ENCODE assay signal across 8 cellular contexts in genomic region chr3:119463171-119464169, GRCh38. TPM values are rescaled to one million over a fixed set of nuclear protein-coding genes. Genes with fewer than 3 reads are reported as not detected.
DNase-seq lines count a peak whose midpoint lies in the region; TF ChIP-seq lines count a peak whose summit lies in the region.

Gene TMEM39A (minus strand): TSS chr3:119463615. CDS start chr3:119462074, 1,541 bp downstream.

- DNase-seq in GM03348 (ENCODE audit: low spot score) (peak; percentile 100), HFF-Myc (ENCODE audit: extremely low read depth, low read depth) (peak; percentile 91), NAMALWA (ENCODE audit: low spot score) (peak; percentile 98), SK-N-DZ (ENCODE audit: low spot score) (peak; percentile 98), foreskin melanocyte (peak; percentile 96)
- peak; percentile 98 for DNase-seq in activated naive CD4-positive, alpha-beta T cell treated with anti-CD3 and anti-CD28 coated beads for 36 hours

- no peaks in the 10 kb centered on the region for H3K9me3 ChIP-seq in neuron (ENCODE audit: low read length)
- H3K9me3 ChIP-seq in subcutaneous abdominal adipose tissue (ENCODE audit: control insufficient read depth in 5 of 5, low read length in 5 of 5), result no peaks in the 10 kb centered on the region

- peak within 1 kb of the TSS; percentile 51 for H3K27ac ChIP-seq in subcutaneous abdominal adipose tissue (ENCODE audit: low read depth, low read length)

- H3K4me3 ChIP-seq in HFF-Myc (replicated peaks; ENCODE audit: low read depth, low read length) (peak within 1 kb of the TSS; percentile 88), neuron (ENCODE audit: low read length) (peak within 1 kb of the TSS; percentile 75), subcutaneous abdominal adipose tissue (ENCODE audit: low read depth in 1 of 5, low read length in 5 of 5) (peak within 1 kb of the TSS; percentile 90 to 100 (median 99))

- H3K4me1 ChIP-seq in neuron (ENCODE audit: insufficient read depth, low read length) (peaks cover 23% of the 10 kb centered on the region), subcutaneous abdominal adipose tissue (ENCODE audit: control insufficient read depth in 5 of 5, insufficient read depth in 5 of 5, low read length in 5 of 5) (peaks cover 0 to 31% (median 27%) of the 10 kb centered on the region in 5 donors)

- H3K9ac ChIP-seq in subcutaneous abdominal adipose tissue (ENCODE audit: low read length in 5 of 5), result peak within 1 kb of the TSS; percentile 32 to 99 (median 94)

- intact Hi-C loops in activated naive CD4-positive, alpha-beta T cell treated with anti-CD3 and anti-CD28 coated beads for 36 hours (cut with micrococcal nuclease), result loop anchor here (1.0 to 10.0 kb wide), 14 partner anchors 35 to 1281 kb away; partner anchors contain the start of genes ADPRH, ARHGAP31, B4GALT4 and CD80

- H2AFZ ChIP-seq in neuron (ENCODE audit: low read depth, low read length), result peak within 1 kb of the TSS; percentile 52

- H3K4me3 Mint-ChIP-seq in activated naive CD4-positive, alpha-beta T cell treated with anti-CD3 and anti-CD28 coated beads for 36 hours, result peak within 1 kb of the TSS; percentile 96

- H3K36me3 Mint-ChIP-seq in activated naive CD4-positive, alpha-beta T cell treated with anti-CD3 and anti-CD28 coated beads for 36 hours (ENCODE audit: low read depth), result peaks cover 17% of the 10 kb centered on the region

- no peaks in the 10 kb centered on the region for H3K27me3 Mint-ChIP-seq in activated naive CD4-positive, alpha-beta T cell treated with anti-CD3 and anti-CD28 coated beads for 36 hours (ENCODE audit: low read depth)

- peaks cover 32% of the 10 kb centered on the region for H3K4me1 Mint-ChIP-seq in activated naive CD4-positive, alpha-beta T cell treated with anti-CD3 and anti-CD28 coated beads for 36 hours (ENCODE audit: low read depth)

- H3K27me3 ChIP-seq in neuron (ENCODE audit: insufficient read depth, low read length) (no peaks in the 10 kb centered on the region), subcutaneous abdominal adipose tissue (ENCODE audit: control insufficient read depth in 5 of 5, insufficient read depth in 4 of 5, low read length in 5 of 5) (no peaks in the 10 kb centered on the region)

- peak within 1 kb of the TSS; percentile 90 for H3K27ac Mint-ChIP-seq in activated naive CD4-positive, alpha-beta T cell treated with anti-CD3 and anti-CD28 coated beads for 36 hours

- peaks cover 30% of the 10 kb centered on the region for H3K36me3 ChIP-seq in neuron (ENCODE audit: insufficient read depth, low read length)
- H3K36me3 ChIP-seq in subcutaneous abdominal adipose tissue (ENCODE audit: control insufficient read depth in 5 of 5, insufficient read depth in 5 of 5, low read length in 5 of 5), result peaks cover 14 to 27% (median 17%) of the 10 kb centered on the region in 5 donors

- no peak for TF ChIP-seq CTCF in HFF-Myc (IDR thresholded peaks at IDR 0.05; ENCODE audit: low read depth, low read length, missing control alignments)

- CTCF ChIA-PET in activated naive CD4-positive, alpha-beta T cell treated with anti-CD3 and anti-CD28 coated beads for 36 hours (lab: Charles Lee), result interaction anchor here (1.2 to 1.5 kb wide), 3 partner anchors 13 to 222 kb away, joined by 3 to 4 read pairs (median 3); no protein-coding TSS in a partner anchor

- H3K9me3 Mint-ChIP-seq in activated naive CD4-positive, alpha-beta T cell treated with anti-CD3 and anti-CD28 coated beads for 36 hours, result no peaks in the 10 kb centered on the region

RNA-seq across cellular contexts. Expression of gene TMEM39A, which starts in this region (rescaled TPM):
- polyA plus RNA-seq in SK-N-DZ (2014; cell fraction: cytosol; rRNA removed), result 27.2 and 28.4 TPM in 2 replicates
- polyA plus RNA-seq in SK-N-DZ (2014; cell fraction: nucleus; rRNA removed), result 60.2 and 90.7 TPM in 2 replicates
- total RNA-seq in activated naive CD4-positive, alpha-beta T cell treated with anti-CD3 and anti-CD28 coated beads for 36 hours, result 10 to 100 TPM; 21.4 to 26.9 TPM

Comparison
In these comparisons a context has a peak if more than half of its experiments do, and no peak if none do; other contexts are left out.
1. Peak in every context shown above with its lines: DNase-seq, H3K4me3 ChIP-seq and H3K27ac ChIP-seq.